15 cellular contexts compared by ENCODE assay signal in genomic region chr11:117884994-117885393, GRCh38. TPM values are rescaled to one million over a fixed set of nuclear protein-coding genes. Genes with fewer than 3 reads are reported as not detected.
DNase-seq lines count a peak whose midpoint lies in the region; FAIRE-seq and TF ChIP-seq lines count a peak whose summit lies in the region.
"Had no signal": no experiment of that assay in that cellular context is flagged by ENCODE, and none has a peak within 500 bp of the region (broad histone marks: within the 10 kb centered on the region; RNA-seq: fewer than 3 reads in every experiment).

No MANE protein-coding gene starts in this region.

- no peak overlapping the region for H4K91ac ChIP-seq in H1 (replicated peaks; ENCODE audit: insufficient read length, low read length)

- H3K36me3 ChIP-seq in cardiac muscle cell (no peaks in the 10 kb centered on the region), H1 (ENCODE audit: control insufficient read depth in 2 of 4, insufficient read depth in 4 of 4, low read length in 3 of 4) (no peaks in the 10 kb centered on the region), mucosa of rectum (ENCODE audit: control insufficient read depth in 2 of 2, insufficient read depth in 2 of 2, low read length in 2 of 2) (no peaks in the 10 kb centered on the region), transverse colon (no peaks in the 10 kb centered on the region)
- H3K36me3 ChIP-seq: SJCRH30, WERI-Rb-1 had no signal

- no peaks in the 10 kb centered on the region for H3K23me2 ChIP-seq in H1 (ENCODE audit: low read depth, low read length)

- CTCF ChIA-PET in H1 (lab: Charles Lee; ENCODE audit: partially characterized antibody), result interaction anchor here (0.6 to 4.0 kb wide), 11 partner anchors 9 to 528 kb away, joined by 3 to 32 read pairs (median 5); partner anchors contain the start of genes FXYD2 and FXYD6

- no peak overlapping the region for H4K5ac ChIP-seq in H1 (ENCODE audit: insufficient read length, low read depth, low read length)

- H2BK120ac ChIP-seq in H1 (replicated peaks; ENCODE audit: low read depth, low read length), result no peak overlapping the region

- H3K14ac ChIP-seq in H1 (ENCODE audit: insufficient read length), result no peak overlapping the region

- H2AFZ ChIP-seq in H1 (ENCODE audit: low read length), result no peak overlapping the region

- H3K9me3 ChIP-seq in cardiac muscle cell (ENCODE audit: low read depth) (no peaks in the 10 kb centered on the region), H1 (ENCODE audit: insufficient read depth in 2 of 2, low read depth in 1 of 2, low read length in 1 of 2) (no peaks in the 10 kb centered on the region), mucosa of rectum (ENCODE audit: control insufficient read depth in 2 of 2, low read length in 2 of 2) (no peaks in the 10 kb centered on the region), transverse colon (no peaks in the 10 kb centered on the region)
- H3K9me3 ChIP-seq: SJCRH30 had no signal

- no peak overlapping the region for H3K4ac ChIP-seq in H1 (replicated peaks; ENCODE audit: insufficient read length, low read depth, low read length)

- in situ Hi-C loops in transverse colon (cut with MboI; ENCODE audit: low pct_ligation_motif_present in 1 of 4, low pct_unique_long_range_greater_than_20kb in 1 of 4, low sequenced_read_pairs in 3 of 4), result no loop called here

- H3K56ac ChIP-seq in H1 (replicated peaks; ENCODE audit: insufficient read length, low read depth, low read length), result no peak overlapping the region

- no peaks in the 10 kb centered on the region for H3K79me1 ChIP-seq in H1 (ENCODE audit: low read depth, low read length)

- 0 out of 2 replicates have a peak overlapping the region, but pooled peaks have one; percentile 50 for H2BK15ac ChIP-seq in H1 (ENCODE audit: low read length)

- no peak overlapping the region for H3K23ac ChIP-seq in H1 (ENCODE audit: insufficient read length)

- TF ChIP-seq CTCF in cardiac muscle cell (IDR thresholded peaks at IDR 0.05; ENCODE audit: low read depth, low read length), result no peak
- TF ChIP-seq CTCF in H1 (IDR thresholded peaks at IDR 0.05; ENCODE audit: control extremely low read depth in 1 of 3, insufficient read depth in 1 of 3, low read depth in 1 of 3, low read length in 3 of 3), result no peak
- TF ChIP-seq CTCF in transverse colon (IDR thresholded peaks at IDR 0.05), result no peak

- TF ChIP-seq RAD21 in H1 (IDR thresholded peaks at IDR 0.05 in 1 of 2, conservative IDR thresholded peaks at IDR 0.05 in 1 of 2; ENCODE audit: low read depth in 2 of 2, low read length in 2 of 2), result no peak

- H3K4me3 ChIP-seq in cardiac muscle cell (no peak overlapping the region), H1 (ENCODE audit: extremely low read depth in 1 of 4, insufficient read depth in 2 of 4, low read depth in 3 of 4, low read length in 4 of 4) (no peak overlapping the region), mucosa of rectum (ENCODE audit: low read length in 2 of 2) (no peak overlapping the region), transverse colon (no peak overlapping the region)

- no peak overlapping the region for H3K9ac ChIP-seq in H1 (replicated peaks in 1 of 4; ENCODE audit: extremely low read depth in 1 of 4, low read depth in 3 of 4, low read length in 3 of 4)
- H3K9ac ChIP-seq in mucosa of rectum (ENCODE audit: low read depth in 1 of 2, low read length in 2 of 2), result no peak overlapping the region

- TF ChIP-seq EP300 in H1 (IDR thresholded peaks at IDR 0.05; ENCODE audit: borderline replicate concordance in 1 of 2, low read depth in 2 of 2, low read length in 2 of 2) (no peak), transverse colon (IDR thresholded peaks at IDR 0.05; ENCODE audit: low read depth) (no peak)

- POLR2A ChIA-PET in H1 (lab: Charles Lee; ENCODE audit: partially characterized antibody), result no interaction called here

- FAIRE-seq in H1 (lab: Jason Lieb, UNC), result no peak
- FAIRE-seq: endometrium had no signal

- H3K27me3 ChIP-seq in cardiac muscle cell, result no peaks in the 10 kb centered on the region
- peaks cover 0 to under 1% (median 0%) of the 10 kb centered on the region in 4 experiments; a peak in 2 of 7 replicates for H3K27me3 ChIP-seq in H1 (replicated peaks in 1 of 4; ENCODE audit: control insufficient read depth in 3 of 4, extremely low read depth in 1 of 4, insufficient read depth in 3 of 4, low read length in 3 of 4)
- H3K27me3 ChIP-seq in mucosa of rectum (ENCODE audit: control insufficient read depth in 2 of 2, insufficient read depth in 2 of 2, low read length in 2 of 2), result peaks cover 0 to 5% of the 10 kb centered on the region in 2 donors
- no peaks in the 10 kb centered on the region for H3K27me3 ChIP-seq in transverse colon
- H3K27me3 ChIP-seq: SJCRH30 had no signal

- H4K20me1 ChIP-seq in H1 (replicated peaks in 1 of 2; ENCODE audit: control insufficient read depth in 1 of 2, insufficient read depth in 2 of 2, low read length in 2 of 2), result no peaks in the 10 kb centered on the region

- H3K27ac ChIP-seq in cardiac muscle cell (peak overlapping the region; percentile 85), H1 (ENCODE audit: low read depth, low read length) (no peak overlapping the region), mucosa of rectum (ENCODE audit: low read depth in 2 of 2, low read length in 2 of 2) (peak overlapping the region; percentile 20 to 48), transverse colon (peak overlapping the region; percentile 69 to 91 (median 81))

- WGBS in H1 (ENCODE audit: extremely low coverage in 1 of 2, insufficient coverage in 1 of 2, insufficient read length in 1 of 2, insufficient replicate concordance in 2 of 2, low coverage in 1 of 2, low lambda C conversion rate in 2 of 2, missing lambda C conversion rate in 1 of 2), 2 experiments, result 83% methylated on average over 7 of the region's 7 CpGs; no CpG with 5 or more reads in 1 of the 2 experiments
- 64 to 73% methylated on average over 3 to 7 of the region's 7 CpGs for WGBS in transverse colon (ENCODE audit: low coverage in 1 of 2), 2 donors

- H3K4me1 ChIP-seq in cardiac muscle cell (ENCODE audit: low read depth) (peaks cover 64% of the 10 kb centered on the region), H1 (replicated peaks in 1 of 4; ENCODE audit: control insufficient read depth in 3 of 4, insufficient read depth in 4 of 4, low read length in 3 of 4) (peaks cover 0 to 10% (median 2%) of the 10 kb centered on the region in 4 experiments; a peak in 3 of 7 replicates), mucosa of rectum (ENCODE audit: control insufficient read depth in 2 of 2, insufficient read depth in 2 of 2, low read length in 2 of 2) (no peaks in the 10 kb centered on the region), transverse colon (peaks cover 6 to 32% (median 18%) of the 10 kb centered on the region in 4 donors)

- intact Hi-C loops in cardiac septum (cut with DNase I), result no loop called here
- intact Hi-C loops in transverse colon (cut with DNase I; ENCODE audit: low total_unique reads), result no loop called here

- H3K79me2 ChIP-seq in H1 (ENCODE audit: control insufficient read depth in 1 of 2, insufficient read depth in 2 of 2, low read length in 2 of 2), result no peaks in the 10 kb centered on the region

- no peak overlapping the region for H4K8ac ChIP-seq in H1 (ENCODE audit: extremely low read depth, insufficient read depth, low read length)

- no peak overlapping the region for H3K4me2 ChIP-seq in H1 (ENCODE audit: insufficient read depth in 1 of 2, low read depth in 2 of 2, low read length in 2 of 2)

- H3K18ac ChIP-seq in H1 (ENCODE audit: extremely low read depth, low read length), result peak overlapping the region; percentile 28; the same call in 1 of the 2 replicates

- 0 out of 2 replicates have a peak overlapping the region, but pooled peaks have one; percentile 21 for H2BK12ac ChIP-seq in H1 (ENCODE audit: low read depth, low read length)

- TF ChIP-seq POLR2A in H1 (IDR thresholded peaks at IDR 0.05; ENCODE audit: control extremely low read depth in 1 of 2, low read depth in 2 of 2, low read length in 2 of 2), result no peak
- no peak for TF ChIP-seq POLR2A in transverse colon (IDR thresholded peaks at IDR 0.05)

- H2BK5ac ChIP-seq in H1 (ENCODE audit: low read depth, low read length), result no peak overlapping the region

- no peak overlapping the region for H2BK20ac ChIP-seq in H1 (ENCODE audit: low read length)

- no peak overlapping the region for H2AK5ac ChIP-seq in H1 (ENCODE audit: low read depth, low read length)

- DNase-seq in cardiac muscle cell (ENCODE audit: low read depth in 1 of 2, low spot score in 1 of 2) (peak in 1 of 2 donors; percentile 40), cardiac septum (ENCODE audit: low spot score) (no peak), H1 (ENCODE audit: low read depth in 1 of 2, low spot score in 2 of 2) (peak in 1 of 2 experiments; percentile 27), transverse colon (no peak), NCI-H2029 treated with DMSO at 0.1 percent for 48 hours (lab: John Stamatoyannopoulos, UW) (no peak), GM19238 (ENCODE audit: insufficient read length, low spot score) (no peak), NCI-H226 (no peak)
- DNase-seq: activated naive CD8-positive, alpha-beta T cell treated with anti-CD3 and anti-CD28 coated beads, Interleukin-2, amount 10 ng/mL, durations not matched to agents 7 days and 5 days; GF-D8; NCI-H1105; NCI-H748 treated with DMSO at 0.1 percent for 48 hours; WERI-Rb-1 had no signal

RNA-seq across cellular contexts. Expression of gene FXYD6, which starts 8.5 kb away (rescaled TPM):
- total RNA-seq in cardiac muscle cell (324 and 403 TPM in 2 replicates), cardiac septum (28.0 TPM), transverse colon (10 to 100 TPM; 29.2 to 62.5 (median 46.0) TPM)
- polyA plus RNA-seq in cardiac muscle cell (310 and 541 TPM in 2 replicates), H1 (2011; rRNA removed) (117 and 151 TPM in 2 replicates)
- total RNA-seq in H1 (2021; fragmentation: NEBNext Ultra II Directional; extraction: Animal tissue kit (Norgen Biotek cat#: 25700)), result 44.6 and 50.0 TPM in 2 replicates
- 117 TPM for polyA plus RNA-seq in H1 (2011; cell fraction: cytosol; rRNA removed)
- polyA plus RNA-seq in H1 (2011; cell fraction: nucleus; rRNA removed), result 137 TPM
- 45.7 to 68.5 TPM (median 67.3 TPM) in 4 replicates for polyA plus RNA-seq in H1 (2012, experiment 1 of 2)
- polyA plus RNA-seq in H1 (2012, experiment 2 of 2), result 67.1 TPM
- 51.8 TPM for polyA plus RNA-seq in H1 (2013, experiment 1 of 2)
- polyA plus RNA-seq in H1 (2013, experiment 2 of 2), result 57.8 TPM
- 64.2 and 70.4 TPM in 2 replicates for polyA minus RNA-seq in H1 (2011; rRNA and poly(A)+ RNA removed)
- 17.0 TPM for polyA minus RNA-seq in H1 (2011; cell fraction: cytosol; rRNA and poly(A)+ RNA removed)
- 34.0 TPM for polyA minus RNA-seq in H1 (2011; cell fraction: nucleus; rRNA and poly(A)+ RNA removed)

RNA-seq across cellular contexts. Expression of gene TMPRSS13, which starts 44.2 kb away (rescaled TPM):
- 0.04 and 0.66 TPM in 2 replicates for total RNA-seq in cardiac muscle cell
- 0.40 TPM in 1 of 2 replicates, not detected in the other for polyA plus RNA-seq in cardiac muscle cell
- not detected for total RNA-seq in cardiac septum
- 0.29 and 0.61 TPM in 2 replicates for total RNA-seq in H1 (2021; fragmentation: NEBNext Ultra II Directional; extraction: Animal tissue kit (Norgen Biotek cat#: 25700))
- polyA plus RNA-seq in H1 (2011; rRNA removed), result 0.79 and 1.0 TPM in 2 replicates
- 0.88 TPM for polyA plus RNA-seq in H1 (2011; cell fraction: cytosol; rRNA removed)
- 1.5 TPM for polyA plus RNA-seq in H1 (2011; cell fraction: nucleus; rRNA removed)
- 0.26 to 0.66 TPM (median 0.36 TPM) in 4 replicates for polyA plus RNA-seq in H1 (2012, experiment 1 of 2)
- 0.52 TPM for polyA plus RNA-seq in H1 (2012, experiment 2 of 2)
- polyA plus RNA-seq in H1 (2013, experiment 1 of 2), result 0.32 TPM
- 0.40 TPM for polyA plus RNA-seq in H1 (2013, experiment 2 of 2)
- 0.54 and 0.98 TPM in 2 replicates for polyA minus RNA-seq in H1 (2011; rRNA and poly(A)+ RNA removed)
- 0.73 TPM for polyA minus RNA-seq in H1 (2011; cell fraction: cytosol; rRNA and poly(A)+ RNA removed)
- polyA minus RNA-seq in H1 (2011; cell fraction: nucleus; rRNA and poly(A)+ RNA removed), result 1.3 TPM
- total RNA-seq in transverse colon, result under 1 TPM in 2 of 4 donors, not detected in 2; 0.27 to 0.79 TPM
- total RNA-seq: SJCRH30 had no signal
